In genomic region chr17:4709794-4710692, GRCh38 we compare ENCODE assay signal across 8 cellular contexts. TPM values are rescaled to one million over a fixed set of nuclear protein-coding genes. Genes with fewer than 3 reads are reported as not detected.
A peak's percentile ranks its signal among the peaks of the same experiment; 100 is the strongest.
DNase-seq lines count a peak whose midpoint lies in the region; FAIRE-seq and TF ChIP-seq lines count a peak whose summit lies in the region.

Gene ARRB2, plus strand, starts transcription at chr17:4710632. Its CDS starts 90 bp downstream, at chr17:4710722.

- peak within 1 kb of the TSS; percentile 55 for H3K18ac ChIP-seq in H9 (ENCODE audit: insufficient read length, low read depth, low read length)

- no peak within 1 kb of the TSS for H2BK120ac ChIP-seq in H9 (ENCODE audit: low read depth, low read length, poor library complexity, severe bottlenecking)

- H2BK15ac ChIP-seq in H9 (ENCODE audit: low read depth, low read length) = no peak within 1 kb of the TSS; the same call in 1 of the 2 replicates

- H3K56ac ChIP-seq in H9 (ENCODE audit: insufficient read length, low read depth, low read length) = no peak within 1 kb of the TSS

- H2BK20ac ChIP-seq in H9 (ENCODE audit: low read depth, low read length, poor library complexity, severe bottlenecking) = no peak within 1 kb of the TSS

- peak within 1 kb of the TSS; percentile 64 for H3K4me3 ChIP-seq in MG63
- H3K4me3 ChIP-seq in fibroblast of villous mesenchyme (ENCODE audit: low read depth, low read length) = peak within 1 kb of the TSS; percentile 67
- peak within 1 kb of the TSS; percentile 67 to 75 for H3K4me3 ChIP-seq in stomach smooth muscle (ENCODE audit: low read length in 2 of 2)

- H3K27me3 Mint-ChIP-seq in H9 (ENCODE audit: low read depth) (peaks cover 6% of the 10 kb centered on the region), neural crest cell (ENCODE audit: low read depth) (no peaks in the 10 kb centered on the region)

- H3K27ac ChIP-seq in H9 (ENCODE audit: insufficient read length, low read depth, low read length) (no peak within 1 kb of the TSS), stomach smooth muscle (ENCODE audit: low read length) (peak within 1 kb of the TSS; percentile 37)

- H3K36me3 Mint-ChIP-seq in H9 (ENCODE audit: insufficient read depth in 1 of 3, low read depth in 3 of 3) (peaks cover 2 to 10% (median 10%) of the 10 kb centered on the region in 3 experiments; a peak in 5 of 7 replicates), neural crest cell (ENCODE audit: low read depth) (no peaks in the 10 kb centered on the region)

- no peak within 1 kb of the TSS for H2AFZ ChIP-seq in H9 (ENCODE audit: low read length)

- H3K4me1 Mint-ChIP-seq in H9 = peaks cover 28 to 37% of the 10 kb centered on the region in 2 experiments
- H3K4me1 Mint-ChIP-seq in neural crest cell = peaks cover 27% of the 10 kb centered on the region

- H2AK5ac ChIP-seq in H9 (ENCODE audit: insufficient read length, low read length) = no peak within 1 kb of the TSS

- no peak within 1 kb of the TSS for H2BK12ac ChIP-seq in H9 (ENCODE audit: insufficient read length, low read depth, low read length)

- no peaks in the 10 kb centered on the region for H3K36me3 ChIP-seq in MG63
- H3K36me3 ChIP-seq in stomach smooth muscle (ENCODE audit: control insufficient read depth in 2 of 2, insufficient read depth in 2 of 2, low read length in 2 of 2) = no peaks in the 10 kb centered on the region

- H3K9me3 ChIP-seq in H9 (ENCODE audit: control insufficient read depth, low read depth, low read length) (no peaks in the 10 kb centered on the region), MG63 (no peaks in the 10 kb centered on the region), stomach smooth muscle (ENCODE audit: control insufficient read depth in 2 of 2, low read length in 2 of 2) (no peaks in the 10 kb centered on the region)

- H3K27ac Mint-ChIP-seq in H9 = peak within 1 kb of the TSS; percentile 79 to 95 (median 86); a peak in 6 of 7 replicates
- peak within 1 kb of the TSS; percentile 65 for H3K27ac Mint-ChIP-seq in neural crest cell (ENCODE audit: unreplicated experiment)

- H4K5ac ChIP-seq in H9 (ENCODE audit: insufficient read length, low read depth, low read length) = no peak within 1 kb of the TSS

- H3K4me1 ChIP-seq in H9 (ENCODE audit: insufficient read depth, low read length) (no peaks in the 10 kb centered on the region), stomach smooth muscle (ENCODE audit: control insufficient read depth, insufficient read depth, low read length) (peaks cover 23% of the 10 kb centered on the region)

- peak; percentile 98 for DNase-seq in H9
- peak; percentile 95 for DNase-seq in MG63
- DNase-seq in SHP77 treated with DMSO at 0.1 percent for 48 hours (lab: John Stamatoyannopoulos, UW) = peak; percentile 97
- peak; percentile 100 for DNase-seq in activated gamma-delta T cell (lab: John Stamatoyannopoulos, UW)
- peak; percentile 99 for DNase-seq in fibroblast of villous mesenchyme (ENCODE audit: low read depth)
- DNase-seq in neural crest cell (ENCODE audit: low read depth, low spot score) = peak; percentile 95

- no CpG with 5 or more reads among the region's 67 CpGs for WGBS in H9 (ENCODE audit: extremely low coverage, insufficient read length, low lambda C conversion rate)

- no peaks in the 10 kb centered on the region for H3K27me3 ChIP-seq in H9 (ENCODE audit: insufficient read depth, low read length)
- H3K27me3 ChIP-seq in MG63 = no peaks in the 10 kb centered on the region
- no peaks in the 10 kb centered on the region for H3K27me3 ChIP-seq in stomach smooth muscle (ENCODE audit: control insufficient read depth in 1 of 2, insufficient read depth in 2 of 2, low read length in 2 of 2)

- H4K8ac ChIP-seq in H9 (replicated peaks; ENCODE audit: insufficient read length, low read depth, low read length) = no peak within 1 kb of the TSS

- no peak within 1 kb of the TSS for H2BK5ac ChIP-seq in H9 (ENCODE audit: insufficient read length, low read length)

- H3K9me3 Mint-ChIP-seq in H9 = peaks cover 0 to 4% of the 10 kb centered on the region in 2 experiments; a peak in 3 of 5 replicates
- H3K9me3 Mint-ChIP-seq in neural crest cell = no peaks in the 10 kb centered on the region

- H3K23me2 ChIP-seq in H9 (ENCODE audit: insufficient read length, low read depth, low read length, poor library complexity, severe bottlenecking) = peaks cover 13% of the 10 kb centered on the region

- H3K79me2 ChIP-seq in H9 (ENCODE audit: insufficient read depth, low read length) = no peaks in the 10 kb centered on the region; the same call in 1 of the 2 replicates

- H3K4me3 Mint-ChIP-seq in H9 (peak within 1 kb of the TSS; percentile 80 to 81), neural crest cell (peak within 1 kb of the TSS; percentile 88)

- FAIRE-seq in G401.6 (lab: Jason Lieb, UNC) = peak; percentile 92

- H3K4me2 ChIP-seq in H9 (ENCODE audit: insufficient read depth, insufficient read length, low read length) = peak within 1 kb of the TSS; percentile 73

- H3T11ph ChIP-seq in H9 (ENCODE audit: low read length) = no peak within 1 kb of the TSS

- H3K4ac ChIP-seq in H9 (ENCODE audit: low read depth, low read length) = no peak within 1 kb of the TSS

- no peak within 1 kb of the TSS for H3K23ac ChIP-seq in H9 (ENCODE audit: insufficient read length, low read depth, low read length)

- no peak within 1 kb of the TSS for H4K91ac ChIP-seq in H9 (ENCODE audit: insufficient read length, low read depth, low read length)

- H3K9ac ChIP-seq in H9 (ENCODE audit: extremely low read depth, insufficient read length, low read length) = peak within 1 kb of the TSS; percentile 52
- peak within 1 kb of the TSS; percentile 69 to 72 for H3K9ac ChIP-seq in stomach smooth muscle (ENCODE audit: low read length in 2 of 2)

- H3K14ac ChIP-seq in H9 (ENCODE audit: insufficient read depth, low read length) = peak within 1 kb of the TSS; percentile 69

- no peaks in the 10 kb centered on the region for H3K79me1 ChIP-seq in H9 (ENCODE audit: insufficient read depth, low read depth, low read length, poor library complexity, severe bottlenecking)

- H4K20me1 ChIP-seq in H9 (ENCODE audit: control insufficient read depth, insufficient read depth, insufficient read length) = no peaks in the 10 kb centered on the region

- TF ChIP-seq CTCF in H9 (conservative IDR thresholded peaks at IDR 0.05) = peak; percentile 66
- peak; percentile 61 for TF ChIP-seq CTCF in fibroblast of villous mesenchyme (IDR thresholded peaks at IDR 0.05; ENCODE audit: insufficient read depth, low read depth, low read length)
- peak; percentile 73 for TF ChIP-seq CTCF in neural crest cell (conservative IDR thresholded peaks at IDR 0.05)

RNA-seq across cellular contexts. Expression of gene ARRB2, which starts in this region (rescaled TPM):
- 75.3 and 81.1 TPM in 2 replicates for total RNA-seq in H9 (2021)
- total RNA-seq in MG63 (2014; rRNA removed; shearing (Covaris generic); ENCODE audit: low replicate concordance) = 5.7 and 10.5 TPM in 2 replicates
- 3.5 TPM in 2 replicates for total RNA-seq in fibroblast of villous mesenchyme
- total RNA-seq in neural crest cell = 66.7 and 73.4 TPM in 2 replicates
